13 cellular contexts compared by ENCODE assay signal in the genomic region with DNA sequence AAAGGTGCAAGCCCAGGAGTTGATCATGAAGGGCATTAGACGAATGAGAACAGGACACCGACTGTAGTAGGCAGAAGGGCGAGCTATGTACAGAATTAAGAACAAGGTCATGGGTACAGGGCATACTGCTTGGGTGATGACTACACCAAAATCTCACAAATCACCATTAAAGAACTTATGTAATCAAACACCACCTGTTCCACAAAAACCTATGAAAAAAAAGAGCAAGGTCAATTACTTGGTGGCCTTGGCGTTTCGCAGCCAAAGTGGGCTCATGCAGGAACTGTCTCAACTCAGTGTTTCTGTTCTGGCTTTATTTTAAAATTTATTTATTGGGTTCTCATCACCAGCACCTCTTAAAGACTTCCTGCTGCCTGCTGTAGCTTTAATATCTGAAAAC. TPM values are rescaled to one million over a fixed set of nuclear protein-coding genes. Genes with fewer than 3 reads are reported as not detected.
DNase-seq lines count a peak whose midpoint lies in the region; ATAC-seq and TF ChIP-seq lines count a peak whose summit lies in the region.
"Had no signal": no experiment of that assay in that cellular context is flagged by ENCODE, and none has a peak within 500 bp of the region (broad histone marks: within the 10 kb centered on the region; RNA-seq: fewer than 3 reads in every experiment).

No MANE protein-coding gene starts in this region.

- H3K4me3 Mint-ChIP-seq in nephron (peak overlapping the region; percentile 95 to 97 (median 96)), type B pancreatic cell (peak overlapping the region; percentile 98)

- no peaks in the 10 kb centered on the region for H3K9me3 Mint-ChIP-seq in nephron
- H3K9me3 Mint-ChIP-seq in type B pancreatic cell = no peaks in the 10 kb centered on the region

- H3K27me3 ChIP-seq in cardiac muscle cell (no peaks in the 10 kb centered on the region), adrenal gland (no peaks in the 10 kb centered on the region)

- H3K9me3 ChIP-seq in cardiac muscle cell (ENCODE audit: low read depth) = no peaks in the 10 kb centered on the region
- no peaks in the 10 kb centered on the region for H3K9me3 ChIP-seq in adrenal gland (replicated peaks in 1 of 3)

- H3K4me1 ChIP-seq in cardiac muscle cell (ENCODE audit: low read depth) = peaks cover 21% of the 10 kb centered on the region
- peaks cover 33 to 39% of the 10 kb centered on the region in 2 donors for H3K4me1 ChIP-seq in adrenal gland (replicated peaks in 1 of 2)

- no peak for TF ChIP-seq CTCF in cardiac muscle cell (IDR thresholded peaks at IDR 0.05; ENCODE audit: low read depth, low read length)
- no peak for TF ChIP-seq CTCF in adrenal gland (IDR thresholded peaks at IDR 0.05)
- TF ChIP-seq CTCF in nephron (IDR thresholded peaks at IDR 0.05; ENCODE audit: unreplicated experiment in 3 of 3) = no peak
- TF ChIP-seq CTCF in type B pancreatic cell (conservative IDR thresholded peaks at IDR 0.05) = no peak

- WGBS in adrenal gland, 4 donors = 22 to 59% (median 41%) methylated on average over 5 of the region's 5 CpGs

- no peaks in the 10 kb centered on the region for H3K36me3 Mint-ChIP-seq in nephron (ENCODE audit: low read depth)
- no peaks in the 10 kb centered on the region for H3K36me3 Mint-ChIP-seq in type B pancreatic cell

- intact Hi-C loops in left cardiac atrium (cut with DNase I) = loop anchor here in 1 of 2 donors (5.0 kb wide), 1 partner anchor 40 kb away; no protein-coding TSS in a partner anchor
- intact Hi-C loops in adrenal gland (cut with DNase I) = loop anchor here (10.0 kb wide), 2 partner anchors 98 to 142 kb away; partner anchors contain the start of genes RAB5A (in 1 of the 2) and SGO1 (in 1 of the 2)

- TF ChIP-seq POLR2A in adrenal gland (IDR thresholded peaks at IDR 0.05) = no peak

- ATAC-seq in left cardiac atrium = no peak
- ATAC-seq: left lobe of liver had no signal

- H3K4me1 Mint-ChIP-seq in nephron = peaks cover 22% of the 10 kb centered on the region
- H3K4me1 Mint-ChIP-seq in type B pancreatic cell (ENCODE audit: unreplicated experiment) = peaks cover 38% of the 10 kb centered on the region

- no peaks in the 10 kb centered on the region for H3K36me3 ChIP-seq in cardiac muscle cell
- H3K36me3 ChIP-seq in adrenal gland (replicated peaks in 1 of 2) = no peaks in the 10 kb centered on the region

- H3K4me3 ChIP-seq in cardiac muscle cell (no peak overlapping the region), adrenal gland (no peak overlapping the region)

- DNase-seq in cardiac muscle cell (ENCODE audit: low read depth in 1 of 2, low spot score in 1 of 2) = no peak
- DNase-seq in left cardiac atrium = no peak
- DNase-seq in adrenal gland = no peak
- no peak for DNase-seq in type B pancreatic cell (ENCODE audit: extremely low spot score, unreplicated experiment)
- DNase-seq in AG08396 (ENCODE audit: low spot score) = no peak
- DNase-seq in NCI-H774 (lab: John Stamatoyannopoulos, UW) = no peak
- DNase-seq in NCI-H1436 treated with DMSO at 0.1 percent for 48 hours (lab: John Stamatoyannopoulos, UW) = no peak
- DNase-seq: aorta, NCI-H1694 had no signal

- H3K27me3 Mint-ChIP-seq in nephron (ENCODE audit: low read depth) = no peaks in the 10 kb centered on the region
- peaks cover 3% of the 10 kb centered on the region for H3K27me3 Mint-ChIP-seq in type B pancreatic cell

- peak overlapping the region; percentile 8 for H3K27ac ChIP-seq in cardiac muscle cell
- peak overlapping the region in 3 of 5 donors; percentile 61 to 98 (median 92) for H3K27ac ChIP-seq in adrenal gland
- H3K27ac ChIP-seq: HL-60 had no signal

- H3K27ac Mint-ChIP-seq in nephron (peak overlapping the region in 2 of 3 experiments; percentile 92 to 97), type B pancreatic cell (peak overlapping the region; percentile 93)

RNA-seq across cellular contexts. Expression of gene KAT2B, which starts 2.1 kb away (rescaled TPM):
- total RNA-seq in cardiac muscle cell = 10.0 and 13.7 TPM in 2 replicates
- polyA plus RNA-seq in cardiac muscle cell = 17.3 and 18.6 TPM in 2 replicates
- 10 to 100 TPM; 59.8 to 73.3 TPM for total RNA-seq in left cardiac atrium
- total RNA-seq in adrenal gland = 10 to 100 TPM; 17.0 to 32.2 (median 21.3) TPM
- polyA plus RNA-seq in adrenal gland = 10 to 100 TPM in 2 of 3 donors, 1 to 10 TPM in 1; 5.4 to 16.7 (median 10.6) TPM
- total RNA-seq in type B pancreatic cell (ENCODE audit: low replicate concordance) = 13.2 and 15.4 TPM in 2 replicates

RNA-seq across cellular contexts. Expression of gene PP2D1, which starts 30.3 kb away (rescaled TPM):
- total RNA-seq in cardiac muscle cell = not detected in 2 replicates
- 0.13 and 0.27 TPM in 2 replicates for polyA plus RNA-seq in cardiac muscle cell
- not detected for total RNA-seq in left cardiac atrium
- total RNA-seq in adrenal gland = not detected
- not detected for polyA plus RNA-seq in adrenal gland
- not detected in 2 replicates for total RNA-seq in type B pancreatic cell (ENCODE audit: low replicate concordance)
- total RNA-seq: aorta, left lobe of liver had no signal
- polyA plus RNA-seq: aorta, BJ had no signal
